ENCODE assay signal across 2 cellular contexts in genomic region chr4:56086073-56086521, GRCh38.
A peak's percentile ranks its signal among the peaks of the same experiment; 100 is the strongest.
TF ChIP-seq lines count a peak whose summit lies in the region.

No MANE protein-coding gene starts in this region.

TF ChIP-seq in HepG2, 621 proteins besides CTCF, POLR2A, EP300 and RAD21:
- TF ChIP-seq NR0B2 (CRISPR knock-in tag; IDR thresholded peaks at IDR 0.05) (no peak), ZNF530 (CRISPR knock-in tag; IDR thresholded peaks at IDR 0.05; ENCODE audit: low read depth) (no peak), KLF16 (CRISPR knock-in tag; IDR thresholded peaks at IDR 0.05) (no peak), ZNF564 (CRISPR knock-in tag; IDR thresholded peaks at IDR 0.05) (no peak), POLR2G (IDR thresholded peaks at IDR 0.05; ENCODE audit: low read depth, low read length) (no peak), SOX6 (IDR thresholded peaks at IDR 0.05) (no peak), SOX6 (CRISPR knock-in tag; IDR thresholded peaks at IDR 0.05) (0 out of 2 replicates have a peak, but pooled peaks have one; percentile 20), ZNF891 (CRISPR knock-in tag; IDR thresholded peaks at IDR 0.05) (no peak), NKX3-1 (CRISPR knock-in tag; IDR thresholded peaks at IDR 0.05) (no peak), ZNF430 (CRISPR knock-in tag; IDR thresholded peaks at IDR 0.05) (no peak), GTF2F1 (IDR thresholded peaks at IDR 0.05; ENCODE audit: low read length) (no peak), ZNF737 (CRISPR knock-in tag; IDR thresholded peaks at IDR 0.05; ENCODE audit: borderline replicate concordance) (no peak), FOXP1 (IDR thresholded peaks at IDR 0.05) (no peak), FOXP1 (CRISPR knock-in tag; IDR thresholded peaks at IDR 0.05) (peak; percentile 64; the same call in 1 of the 2 replicates), DDIT3 (CRISPR knock-in tag; IDR thresholded peaks at IDR 0.05) (no peak), GZF1 (CRISPR knock-in tag; IDR thresholded peaks at IDR 0.05) (no peak), NRL (CRISPR knock-in tag; IDR thresholded peaks at IDR 0.05; ENCODE audit: borderline replicate concordance) (no peak), RARG (CRISPR knock-in tag; IDR thresholded peaks at IDR 0.05; ENCODE audit: low read depth) (no peak), NCOA5 (CRISPR knock-in tag; IDR thresholded peaks at IDR 0.05) (no peak), LRRFIP1 (CRISPR knock-in tag; conservative IDR thresholded peaks at IDR 0.05) (no peak), CERS6 (CRISPR knock-in tag; IDR thresholded peaks at IDR 0.05) (no peak), KDM2A (CRISPR knock-in tag; IDR thresholded peaks at IDR 0.05; ENCODE audit: borderline replicate concordance, low read depth) (no peak), NR2F6 (IDR thresholded peaks at IDR 0.05) (no peak), NR2F6 (CRISPR knock-in tag; IDR thresholded peaks at IDR 0.05) (peak; percentile 53; the same call in 1 of the 2 replicates), CEBPB (IDR thresholded peaks at IDR 0.05; ENCODE audit: borderline replicate concordance, low read depth, low read length) (peak; percentile 52; the same call in 1 of the 2 replicates), DRAP1 (CRISPR knock-in tag; IDR thresholded peaks at IDR 0.05) (no peak), ZNF772 (CRISPR knock-in tag; IDR thresholded peaks at IDR 0.05) (no peak), NR2F1 (CRISPR knock-in tag; IDR thresholded peaks at IDR 0.05) (peak in 1 of 2 experiments; percentile 56; a peak in 1 of 4 replicates), CBX2 (IDR thresholded peaks at IDR 0.05; ENCODE audit: low read depth, low read length) (no peak), CBX2 (CRISPR knock-in tag; IDR thresholded peaks at IDR 0.05; ENCODE audit: low read depth) (no peak)
- TF ChIP-seq, protein P1, sequence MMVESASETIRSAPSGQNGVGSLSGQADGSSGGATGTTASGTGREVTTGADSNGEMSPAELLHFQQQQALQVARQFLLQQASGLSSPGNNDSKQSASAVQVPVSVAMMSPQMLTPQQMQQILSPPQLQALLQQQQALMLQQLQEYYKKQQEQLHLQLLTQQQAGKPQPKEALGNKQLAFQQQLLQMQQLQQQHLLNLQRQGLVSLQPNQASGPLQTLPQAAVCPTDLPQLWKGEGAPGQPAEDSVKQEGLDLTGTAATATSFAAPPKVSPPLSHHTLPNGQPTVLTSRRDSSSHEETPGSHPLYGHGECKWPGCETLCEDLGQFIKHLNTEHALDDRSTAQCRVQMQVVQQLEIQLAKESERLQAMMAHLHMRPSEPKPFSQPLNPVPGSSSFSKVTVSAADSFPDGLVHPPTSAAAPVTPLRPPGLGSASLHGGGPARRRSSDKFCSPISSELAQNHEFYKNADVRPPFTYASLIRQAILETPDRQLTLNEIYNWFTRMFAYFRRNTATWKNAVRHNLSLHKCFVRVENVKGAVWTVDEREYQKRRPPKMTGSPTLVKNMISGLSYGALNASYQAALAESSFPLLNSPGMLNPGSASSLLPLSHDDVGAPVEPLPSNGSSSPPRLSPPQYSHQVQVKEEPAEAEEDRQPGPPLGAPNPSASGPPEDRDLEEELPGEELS (CRISPR knock-in tag; IDR thresholded peaks at IDR 0.05) = peak; percentile 62; the same call in 1 of the 2 replicates

TF ChIP-seq in H1, 55 proteins besides CTCF, POLR2A, EP300 and RAD21:
- TF ChIP-seq CEBPB (IDR thresholded peaks at IDR 0.05; ENCODE audit: low read depth, low read length) = peak; percentile 81
- TF ChIP-seq CREB1 (IDR thresholded peaks at IDR 0.05) = no peak
